ENCODE assay signal across 21 cellular contexts in genomic region chr10:63527401-63527800, GRCh38. TPM values are rescaled to one million over a fixed set of nuclear protein-coding genes. Genes with fewer than 3 reads are reported as not detected.
A peak's percentile ranks its signal among the peaks of the same experiment; 100 is the strongest.
DNase-seq lines count a peak whose midpoint lies in the region; ATAC-seq and TF ChIP-seq lines count a peak whose summit lies in the region.
"Had no signal": no experiment of that assay in that cellular context is flagged by ENCODE, and none has a peak within 500 bp of the region (broad histone marks: within the 10 kb centered on the region; RNA-seq: fewer than 3 reads in every experiment).

No MANE protein-coding gene starts in this region.

- POLR2A ChIA-PET in MCF 10A (lab: Yijun Ruan, JAX), result interaction anchor here (0.7 to 1.2 kb wide), 3 partner anchors 9 to 62 kb away, joined by 3 read pairs; partner anchors contain the start of gene JMJD1C
- POLR2A ChIA-PET in HEK293 (lab: Yijun Ruan, JAX), result no interaction called here

- ATAC-seq in GM19035 (IDR thresholded peaks at IDR 0.05; ENCODE audit: unreplicated experiment), result no peak
- ATAC-seq: GM12878 had no signal

- no peaks in the 10 kb centered on the region for H3K9me3 ChIP-seq in breast epithelium
- H3K9me3 ChIP-seq in HEK293 (ENCODE audit: control insufficient read depth, insufficient read depth, low read depth, low read length), result no peaks in the 10 kb centered on the region
- H3K9me3 ChIP-seq in thyroid gland, result no peaks in the 10 kb centered on the region
- H3K9me3 ChIP-seq: BE2C had no signal

- BruUV-seq in MCF 10A (replicated peaks; lab: Mats Ljungman, UMichigan), result no TSS peak

- DNase-seq in MCF 10A (ENCODE audit: unreplicated experiment) (no peak), breast epithelium (ENCODE audit: low spot score in 2 of 2) (no peak), cerebellar cortex (ENCODE audit: low spot score) (peak; percentile 46), thyroid gland (peak; percentile 61 to 62), NCI-H2081 treated with DMSO at 0.1 percent for 48 hours (lab: John Stamatoyannopoulos, UW) (no peak), activated gamma-delta T cell (lab: John Stamatoyannopoulos, UW) (no peak)
- DNase-seq: 8988T; ACHN; BE2C; C1 segment of cervical spinal cord; CD4-positive, alpha-beta memory T cell; CD4-positive, CD25-positive, alpha-beta regulatory T cell; CD8-positive, alpha-beta memory T cell; COR-L47; DMS79 treated with DMSO at 0.1 percent for 48 hours; GDM1 had no signal

- H3K27ac ChIP-seq in breast epithelium (no peak overlapping the region), HEK293 (ENCODE audit: extremely low read depth, low read depth, low read length) (no peak overlapping the region), thyroid gland (no peak overlapping the region)
- H3K27ac ChIP-seq: BLaER1 had no signal

- no peak for TF ChIP-seq POLR2A in breast epithelium (IDR thresholded peaks at IDR 0.05)
- no peak for TF ChIP-seq POLR2A in thyroid gland (IDR thresholded peaks at IDR 0.05)

- H3K4me3 Mint-ChIP-seq in MCF 10A (ENCODE audit: unreplicated experiment), result no peak overlapping the region
- H3K4me3 Mint-ChIP-seq: CD14-positive monocyte; CD8-positive, alpha-beta memory T cell had no signal

- H3K36me3 Mint-ChIP-seq in MCF 10A (ENCODE audit: insufficient read depth, unreplicated experiment), result peaks cover 19% of the 10 kb centered on the region

- H3K27me3 ChIP-seq in breast epithelium (no peaks in the 10 kb centered on the region), thyroid gland (no peaks in the 10 kb centered on the region)
- H3K27me3 ChIP-seq: BE2C, BLaER1 had no signal

- peaks cover 15% of the 10 kb centered on the region for H3K9me3 Mint-ChIP-seq in MCF 10A (ENCODE audit: unreplicated experiment)
- H3K9me3 Mint-ChIP-seq: CD8-positive, alpha-beta memory T cell had no signal

- no peaks in the 10 kb centered on the region for H3K27me3 Mint-ChIP-seq in MCF 10A (ENCODE audit: insufficient read depth, unreplicated experiment)
- H3K27me3 Mint-ChIP-seq: CD4-positive, alpha-beta memory T cell; CD4-positive, CD25-positive, alpha-beta regulatory T cell; CD8-positive, alpha-beta memory T cell had no signal

- H3K4me3 ChIP-seq in breast epithelium (no peak overlapping the region), HEK293 (ENCODE audit: low read depth, low read length) (no peak overlapping the region), thyroid gland (replicated peaks in 1 of 3) (no peak overlapping the region)
- H3K4me3 ChIP-seq: BLaER1, GM12878 had no signal

- intact Hi-C loops in MCF 10A (cut with micrococcal nuclease), result no loop called here
- intact Hi-C loops in breast epithelium (cut with DNase I; ENCODE audit: low total_unique reads), result no loop called here
- intact Hi-C loops in thyroid gland (cut with DNase I), result no loop called here

- H3K4me1 ChIP-seq in breast epithelium (no peaks in the 10 kb centered on the region), HEK293 (ENCODE audit: control insufficient read depth, insufficient read depth, low read length) (peaks cover 11% of the 10 kb centered on the region), thyroid gland (peaks cover 21 to 22% of the 10 kb centered on the region in 2 donors)
- H3K4me1 ChIP-seq: BE2C had no signal

- no peak for TF ChIP-seq CTCF in MCF 10A (IDR thresholded peaks at IDR 0.05; ENCODE audit: unreplicated experiment)
- no peak for TF ChIP-seq CTCF in breast epithelium (IDR thresholded peaks at IDR 0.05)
- TF ChIP-seq CTCF in HEK293 (tag by site-specific recombination; IDR thresholded peaks at IDR 0.05), result no peak
- TF ChIP-seq CTCF in thyroid gland (IDR thresholded peaks at IDR 0.05), result no peak

- H3K36me3 ChIP-seq in breast epithelium, result no peaks in the 10 kb centered on the region
- H3K36me3 ChIP-seq in HEK293 (ENCODE audit: control insufficient read depth in 2 of 2, insufficient read depth in 1 of 2, low read length in 2 of 2), result peaks cover 0 to 6% of the 10 kb centered on the region in 2 experiments; a peak in 2 of 3 replicates
- H3K36me3 ChIP-seq in thyroid gland, result no peaks in the 10 kb centered on the region

- H3K27ac Mint-ChIP-seq in MCF 10A (ENCODE audit: low read depth, unreplicated experiment), result peak overlapping the region; percentile 25

- WGBS in thyroid gland, 2 donors, result 55 to 66% methylated on average over 4 of the region's 4 CpGs

- peaks cover 44% of the 10 kb centered on the region for H3K4me1 Mint-ChIP-seq in MCF 10A (ENCODE audit: insufficient read depth, unreplicated experiment)

- CTCF ChIA-PET in MCF 10A (lab: Yijun Ruan, JAX), result interaction anchor here (0.6 to 1.1 kb wide), 3 partner anchors 15 to 393 kb away, joined by 3 read pairs; no protein-coding TSS in a partner anchor
- CTCF ChIA-PET in HEK293 (lab: Yijun Ruan, JAX), result interaction anchor here (0.6 kb wide), 1 partner anchor 11 kb away, joined by 4 read pairs; no protein-coding TSS in a partner anchor

TF ChIP-seq in HEK293, 187 proteins besides CTCF, POLR2A, EP300 and RAD21:
- TF ChIP-seq PRDM10 (tag by site-specific recombination; IDR thresholded peaks at IDR 0.05), result 0 out of 2 replicates have a peak, but pooled peaks have one; percentile 11
- no peak for TF ChIP-seq BCL6B (tag by site-specific recombination; IDR thresholded peaks at IDR 0.05)

RNA-seq across cellular contexts. Expression of gene REEP3, which starts 6.2 kb away (rescaled TPM):
- 51.8 and 69.0 TPM in 2 replicates for total RNA-seq in MCF 10A (2022)
- total RNA-seq in breast epithelium, result 10 to 100 TPM; 55.4 to 74.1 (median 63.6) TPM
- 10 to 100 TPM; 63.4 to 79.6 (median 73.1) TPM for total RNA-seq in thyroid gland

Comparison
In these comparisons a context has a peak if more than half of its experiments do, and no peak if none do; other contexts are left out.
1. DNase-seq: peak in cerebellar cortex (single experiment) and thyroid gland (2 of 2); none in MCF 10A (single experiment), breast epithelium (0 of 2), NCI-H2081 treated with DMSO at 0.1 percent for 48 hours (single experiment) and activated gamma-delta T cell (single experiment).